Comparison of ENCODE assay signal across 11 cellular contexts in the genomic region with DNA sequence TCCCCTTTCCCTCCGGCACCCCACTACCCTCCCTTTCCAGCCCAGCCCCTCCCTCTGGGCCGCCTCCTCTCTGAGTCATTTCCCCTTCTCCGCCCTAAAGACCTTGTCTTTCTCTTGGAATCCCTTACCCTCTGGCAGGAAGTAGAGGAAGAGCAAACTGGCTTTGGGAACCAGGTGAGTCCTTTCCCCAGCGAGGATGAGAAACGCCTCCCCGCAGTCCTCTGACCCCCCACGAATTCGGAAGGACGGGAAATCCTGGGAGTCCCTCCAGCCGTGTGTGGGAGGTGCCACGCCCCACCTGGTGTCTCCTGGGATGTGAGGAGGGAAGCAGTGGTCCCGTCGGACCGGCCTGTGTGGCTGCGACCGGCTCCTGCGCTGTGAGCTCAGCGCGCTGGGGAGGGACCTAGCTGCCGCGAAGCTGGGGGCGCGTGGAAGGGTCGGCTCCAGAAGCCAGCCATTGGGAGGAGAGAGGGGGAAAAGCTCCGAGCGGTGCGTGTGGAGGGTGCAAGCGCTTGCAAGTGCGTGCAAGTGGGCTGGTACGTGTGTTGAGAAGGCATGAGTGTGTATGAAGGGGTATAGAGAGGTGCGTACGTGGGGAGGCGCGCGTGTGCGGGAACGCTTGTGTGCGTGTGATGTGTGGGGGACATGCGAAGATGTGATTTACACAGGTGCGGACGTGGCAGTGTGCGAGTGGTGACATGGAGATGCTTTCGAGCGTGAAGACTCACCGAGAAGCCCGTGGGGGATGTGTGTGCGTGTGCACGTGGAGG. TPM values are rescaled to one million over a fixed set of nuclear protein-coding genes. Genes with fewer than 3 reads are reported as not detected.
A peak's percentile ranks its signal among the peaks of the same experiment; 100 is the strongest.
DNase-seq lines count a peak whose midpoint lies in the region; ATAC-seq and TF ChIP-seq lines count a peak whose summit lies in the region.
"Had no signal": no experiment of that assay in that cellular context is flagged by ENCODE, and none has a peak within 500 bp of the region (broad histone marks: within the 10 kb centered on the region; RNA-seq: fewer than 3 reads in every experiment).

No MANE protein-coding gene starts in this region.

- H3K27me3 Mint-ChIP-seq in activated naive CD4-positive, alpha-beta T cell treated with anti-CD3 and anti-CD28 coated beads, Interleukin-2, amount 50 U/mL, for 24 hours: peaks cover 11% of the 10 kb centered on the region

- peak overlapping the region; percentile 1 for H3K4me3 Mint-ChIP-seq in activated naive CD4-positive, alpha-beta T cell treated with anti-CD3 and anti-CD28 coated beads, Interleukin-2, amount 50 U/mL, for 24 hours
- H3K4me3 Mint-ChIP-seq: memory B cell had no signal

- TF ChIP-seq CTCF in breast epithelium (IDR thresholded peaks at IDR 0.05) (no peak), kidney epithelial cell (IDR thresholded peaks at IDR 0.05; ENCODE audit: insufficient read depth, low read length, poor library complexity, severe bottlenecking) (no peak), thoracic aorta (IDR thresholded peaks at IDR 0.05) (no peak)

- H3K4me1 ChIP-seq in breast epithelium: no peaks in the 10 kb centered on the region
- H3K4me1 ChIP-seq in thoracic aorta (ENCODE audit: control insufficient read depth in 1 of 2, low read depth in 2 of 2): peaks cover 0 to 4% of the 10 kb centered on the region in 2 donors

- H3K27ac ChIP-seq in breast epithelium: no peak overlapping the region
- H3K27ac ChIP-seq in thoracic aorta: no peak overlapping the region
- H3K27ac ChIP-seq: KMS-11 had no signal

- H3K36me3 Mint-ChIP-seq in activated naive CD4-positive, alpha-beta T cell treated with anti-CD3 and anti-CD28 coated beads, Interleukin-2, amount 50 U/mL, for 24 hours: no peaks in the 10 kb centered on the region
- H3K36me3 Mint-ChIP-seq: CD8-positive, alpha-beta memory T cell had no signal

- H3K27me3 ChIP-seq in breast epithelium: peaks cover 0 to 61% of the 10 kb centered on the region in 2 donors
- no peaks in the 10 kb centered on the region for H3K27me3 ChIP-seq in kidney epithelial cell (ENCODE audit: control insufficient read depth, insufficient read depth, low read length)
- no peaks in the 10 kb centered on the region for H3K27me3 ChIP-seq in thoracic aorta (replicated peaks; ENCODE audit: insufficient read depth)

- H3K9me3 ChIP-seq in breast epithelium: no peaks in the 10 kb centered on the region
- H3K9me3 ChIP-seq in thoracic aorta: no peaks in the 10 kb centered on the region

- H3K4me1 Mint-ChIP-seq in activated naive CD4-positive, alpha-beta T cell treated with anti-CD3 and anti-CD28 coated beads, Interleukin-2, amount 50 U/mL, for 24 hours: peaks cover 3% of the 10 kb centered on the region

- no peaks in the 10 kb centered on the region for H3K36me3 ChIP-seq in breast epithelium
- no peaks in the 10 kb centered on the region for H3K36me3 ChIP-seq in kidney epithelial cell (ENCODE audit: control insufficient read depth, insufficient read depth, low read length)
- no peaks in the 10 kb centered on the region for H3K36me3 ChIP-seq in thoracic aorta

- intact Hi-C loops in breast epithelium (cut with DNase I; ENCODE audit: low total_unique reads): no loop called here

- ATAC-seq in thoracic aorta (ENCODE audit: insufficient number of reproducible peaks, low FRiP score, low read depth) (no peak), GM18505 (IDR thresholded peaks at IDR 0.05; ENCODE audit: unreplicated experiment) (no peak), HG03196 (IDR thresholded peaks at IDR 0.05; ENCODE audit: unreplicated experiment) (no peak)

- H3K9me3 Mint-ChIP-seq in activated naive CD4-positive, alpha-beta T cell treated with anti-CD3 and anti-CD28 coated beads, Interleukin-2, amount 50 U/mL, for 24 hours: no peaks in the 10 kb centered on the region
- H3K9me3 Mint-ChIP-seq: CD8-positive, alpha-beta memory T cell had no signal

- no peak for DNase-seq in activated naive CD4-positive, alpha-beta T cell treated with anti-CD3 and anti-CD28 coated beads, Interleukin-2, amount 50 U/mL, for 16 hours
- DNase-seq in breast epithelium (ENCODE audit: low spot score in 2 of 2): no peak
- no peak for DNase-seq in kidney epithelial cell (ENCODE audit: low read depth)
- no peak for DNase-seq in thoracic aorta (ENCODE audit: low spot score)
- DNase-seq in mucosa of gallbladder (ENCODE audit: low spot score): no peak
- DNase-seq: CD8-positive, alpha-beta memory T cell had no signal

- H3K4me3 ChIP-seq in breast epithelium (peak overlapping the region in 2 of 3 donors; percentile 41 to 58), kidney epithelial cell (ENCODE audit: low read depth, low read length) (peak overlapping the region; percentile 56), thoracic aorta (peak overlapping the region; percentile 44)

- H3K27ac Mint-ChIP-seq in activated naive CD4-positive, alpha-beta T cell treated with anti-CD3 and anti-CD28 coated beads, Interleukin-2, amount 50 U/mL, for 24 hours: no peak overlapping the region
- H3K27ac Mint-ChIP-seq: CD8-positive, alpha-beta memory T cell; memory B cell had no signal

- TF ChIP-seq POLR2A in breast epithelium (IDR thresholded peaks at IDR 0.05) (no peak), GM18505 (IDR thresholded peaks at IDR 0.05; ENCODE audit: borderline replicate concordance, extremely low read depth, insufficient read depth, insufficient read length) (no peak)

RNA-seq across cellular contexts. Expression of a gene that starts 46.3 kb away (rescaled TPM):
- total RNA-seq in breast epithelium: not detected
- total RNA-seq in kidney epithelial cell: not detected in 2 replicates
- not detected for total RNA-seq in thoracic aorta
- not detected for total RNA-seq in mucosa of gallbladder
- total RNA-seq: CD8-positive, alpha-beta memory T cell had no signal
